ENCODE assay signal across 21 cellular contexts in genomic region chrX:33041141-33041540, GRCh38.
A peak's percentile ranks its signal among the peaks of the same experiment; 100 is the strongest.
DNase-seq lines count a peak whose midpoint lies in the region; ATAC-seq, FAIRE-seq and TF ChIP-seq lines count a peak whose summit lies in the region.
"Had no signal": no experiment of that assay in that cellular context is flagged by ENCODE, and none has a peak within 500 bp of the region (broad histone marks: within the 10 kb centered on the region; RNA-seq: fewer than 3 reads in every experiment).

No MANE protein-coding gene starts in this region.

- TF ChIP-seq CTCF in astrocyte (IDR thresholded peaks at IDR 0.05; ENCODE audit: insufficient read depth, low read depth, low read length) (no peak), endothelial cell of umbilical vein (IDR thresholded peaks at IDR 0.05; ENCODE audit: extremely low read depth in 1 of 2, insufficient read depth in 1 of 2, low read depth in 1 of 2, low read length in 2 of 2) (no peak), testis (IDR thresholded peaks at IDR 0.05) (no peak)

- DNase-seq in Daoy (ENCODE audit: low read depth) = peak; percentile 15
- DNase-seq in astrocyte (ENCODE audit: low read depth) = no peak
- no peak for DNase-seq in endothelial cell of umbilical vein (ENCODE audit: low read depth, low spot score)
- DNase-seq in testis = peak; percentile 24
- no peak for DNase-seq in stimulated activated effector memory CD8-positive, alpha-beta T cell treated with anti-CD3 and anti-CD28 coated beads, Interleukin-12 subunit alpha, Interleukin-12 subunit beta, amount 100 ng/mL, for 72 hours (ENCODE audit: low spot score in 2 of 2)
- DNase-seq in GM19239 (ENCODE audit: insufficient read length, low spot score) = no peak
- DNase-seq: CD4-positive, alpha-beta T cell; CD8-positive, alpha-beta memory T cell; DMS 273 treated with DMSO at 0.1 percent for 48 hours; DMS79; GF-D8; GM23248; H9 had no signal

- no peak overlapping the region for H3K4me3 ChIP-seq in astrocyte (ENCODE audit: insufficient read depth, low read depth, low read length)
- H3K4me3 ChIP-seq in endothelial cell of umbilical vein (replicated peaks in 1 of 3; ENCODE audit: insufficient read depth in 1 of 3, low read depth in 1 of 3, low read length in 3 of 3) = no peak overlapping the region
- H3K4me3 ChIP-seq in testis = no peak overlapping the region
- H3K4me3 ChIP-seq: BLaER1, GM23248 had no signal

- no peaks in the 10 kb centered on the region for H3K4me1 ChIP-seq in astrocyte (ENCODE audit: insufficient read depth, low read length)
- H3K4me1 ChIP-seq in endothelial cell of umbilical vein (ENCODE audit: control insufficient read depth, extremely low read depth, insufficient read depth, low read length) = no peaks in the 10 kb centered on the region
- no peaks in the 10 kb centered on the region for H3K4me1 ChIP-seq in testis
- H3K4me1 ChIP-seq: BLaER1 had no signal

- H3K9ac ChIP-seq in astrocyte (ENCODE audit: low read length) (no peak overlapping the region), endothelial cell of umbilical vein (replicated peaks; ENCODE audit: extremely low read depth, insufficient read depth, low read length) (no peak overlapping the region)
- H3K9ac ChIP-seq: BLaER1, GM23248 had no signal

- H3K27ac ChIP-seq in astrocyte (ENCODE audit: low read depth, low read length) (no peak overlapping the region), endothelial cell of umbilical vein (ENCODE audit: insufficient read depth, low read depth, low read length) (no peak overlapping the region), testis (no peak overlapping the region)
- H3K27ac ChIP-seq: 22Rv1, BLaER1, C4-2B, GM23248 had no signal

- POLR2A ChIA-PET in endothelial cell of umbilical vein (lab: Charles Lee) = no interaction called here

- H3K27me3 ChIP-seq in astrocyte (ENCODE audit: insufficient read depth, low read length) (no peaks in the 10 kb centered on the region), endothelial cell of umbilical vein (ENCODE audit: control insufficient read depth in 2 of 2, insufficient read depth in 2 of 2, low read length in 2 of 2) (no peaks in the 10 kb centered on the region), testis (no peaks in the 10 kb centered on the region)

- H3K36me3 ChIP-seq in astrocyte (ENCODE audit: insufficient read depth, low read length) (no peaks in the 10 kb centered on the region), endothelial cell of umbilical vein (ENCODE audit: control insufficient read depth in 2 of 2, extremely low read depth in 1 of 2, insufficient read depth in 2 of 2, low read length in 2 of 2) (no peaks in the 10 kb centered on the region), testis (ENCODE audit: low read depth, missing control alignments) (no peaks in the 10 kb centered on the region)
- H3K36me3 ChIP-seq: BLaER1 had no signal

- TF ChIP-seq POLR2A in endothelial cell of umbilical vein (IDR thresholded peaks at IDR 0.05; ENCODE audit: low read depth, low read length) (no peak), testis (IDR thresholded peaks at IDR 0.05) (no peak)

- no peak for ATAC-seq in GM21723 (IDR thresholded peaks at IDR 0.05; ENCODE audit: unreplicated experiment)
- ATAC-seq in stimulated activated effector memory CD8-positive, alpha-beta T cell treated with anti-CD3 and anti-CD28 coated beads, Interleukin-12 subunit alpha, Interleukin-12 subunit beta, amount 100 ng/mL, for 72 hours = no peak
- ATAC-seq: HCT116 had no signal

- H3K79me2 ChIP-seq in astrocyte (ENCODE audit: insufficient read depth, low read length) = no peaks in the 10 kb centered on the region
- H3K79me2 ChIP-seq in endothelial cell of umbilical vein (ENCODE audit: control insufficient read depth, insufficient read depth, low read length) = no peaks in the 10 kb centered on the region

- H2AFZ ChIP-seq in astrocyte (ENCODE audit: low read depth, low read length) = no peak overlapping the region
- no peak overlapping the region for H2AFZ ChIP-seq in endothelial cell of umbilical vein (ENCODE audit: low read depth, low read length)
- H2AFZ ChIP-seq: GM23248 had no signal

- intact Hi-C loops in endothelial cell of umbilical vein (cut with micrococcal nuclease) = no loop called here
- intact Hi-C loops in testis (cut with DNase I; ENCODE audit: low total_unique reads) = no loop called here

- H3K4me3 Mint-ChIP-seq in astrocyte (ENCODE audit: unreplicated experiment) = no peak overlapping the region
- H3K4me3 Mint-ChIP-seq in stimulated activated effector memory CD8-positive, alpha-beta T cell treated with anti-CD3 and anti-CD28 coated beads, Interleukin-12 subunit alpha, Interleukin-12 subunit beta, amount 100 ng/mL, for 72 hours = no peak overlapping the region
- H3K4me3 Mint-ChIP-seq: B cell; CD4-positive, alpha-beta T cell; CD8-positive, alpha-beta memory T cell; H9 had no signal

- 49 to 88% methylated on average over 19 to 22 of the region's 22 CpGs for WGBS in testis, 2 donors

- no peaks in the 10 kb centered on the region for H3K9me3 ChIP-seq in astrocyte (ENCODE audit: insufficient read depth, low read depth, low read length)
- H3K9me3 ChIP-seq in endothelial cell of umbilical vein (replicated peaks; ENCODE audit: control insufficient read depth, insufficient read depth, low read length) = no peaks in the 10 kb centered on the region
- H3K9me3 ChIP-seq in testis = no peaks in the 10 kb centered on the region

- no peaks in the 10 kb centered on the region for H3K27me3 Mint-ChIP-seq in astrocyte (ENCODE audit: low read depth, unreplicated experiment)
- H3K27me3 Mint-ChIP-seq: B cell; CD4-positive, alpha-beta T cell; CD8-positive, alpha-beta memory T cell had no signal

- H3K27ac Mint-ChIP-seq in astrocyte (ENCODE audit: unreplicated experiment) = no peak overlapping the region
- no peak overlapping the region for H3K27ac Mint-ChIP-seq in stimulated activated effector memory CD8-positive, alpha-beta T cell treated with anti-CD3 and anti-CD28 coated beads, Interleukin-12 subunit alpha, Interleukin-12 subunit beta, amount 100 ng/mL, for 72 hours
- H3K27ac Mint-ChIP-seq: B cell; CD4-positive, alpha-beta T cell; CD8-positive, alpha-beta memory T cell; H9 had no signal

- H3K4me2 ChIP-seq in astrocyte (ENCODE audit: low read length) = no peak overlapping the region
- no peak overlapping the region for H3K4me2 ChIP-seq in endothelial cell of umbilical vein (ENCODE audit: insufficient read depth, low read length)
- H3K4me2 ChIP-seq: BLaER1 had no signal

- H4K20me1 ChIP-seq in astrocyte (ENCODE audit: insufficient read depth, low read length) (no peaks in the 10 kb centered on the region), endothelial cell of umbilical vein (replicated peaks; ENCODE audit: control insufficient read depth, extremely low read depth, insufficient read depth, low read length) (no peaks in the 10 kb centered on the region)
- H4K20me1 ChIP-seq: BLaER1 had no signal

- no peaks in the 10 kb centered on the region for H3K9me3 Mint-ChIP-seq in astrocyte (ENCODE audit: unreplicated experiment)
- H3K9me3 Mint-ChIP-seq in stimulated activated effector memory CD8-positive, alpha-beta T cell treated with anti-CD3 and anti-CD28 coated beads, Interleukin-12 subunit alpha, Interleukin-12 subunit beta, amount 100 ng/mL, for 72 hours = no peaks in the 10 kb centered on the region
- H3K9me3 Mint-ChIP-seq: CD4-positive, alpha-beta T cell had no signal

- CTCF ChIA-PET in endothelial cell of umbilical vein (lab: Charles Lee) = no interaction called here

- H3K36me3 Mint-ChIP-seq in astrocyte (ENCODE audit: low read depth, unreplicated experiment) = no peaks in the 10 kb centered on the region
- no peaks in the 10 kb centered on the region for H3K36me3 Mint-ChIP-seq in stimulated activated effector memory CD8-positive, alpha-beta T cell treated with anti-CD3 and anti-CD28 coated beads, Interleukin-12 subunit alpha, Interleukin-12 subunit beta, amount 100 ng/mL, for 72 hours
- H3K36me3 Mint-ChIP-seq: CD8-positive, alpha-beta memory T cell had no signal

- H3K9me1 ChIP-seq in endothelial cell of umbilical vein (replicated peaks; ENCODE audit: control insufficient read depth, extremely low read depth, insufficient read depth, low read length) = no peaks in the 10 kb centered on the region

- FAIRE-seq in astrocyte (lab: Jason Lieb, UNC) (peak; percentile 32), endothelial cell of umbilical vein (lab: Jason Lieb, UNC) (peak; percentile 94), GM19239 (lab: Jason Lieb, UNC) (no peak)
- FAIRE-seq: A204.1, GM12892 had no signal

- no TSS peak for BruUV-seq in endothelial cell of umbilical vein (replicated peaks; lab: Mats Ljungman, UMichigan)

- no peaks in the 10 kb centered on the region for H3K4me1 Mint-ChIP-seq in astrocyte (ENCODE audit: low read depth, unreplicated experiment)
- H3K4me1 Mint-ChIP-seq in stimulated activated effector memory CD8-positive, alpha-beta T cell treated with anti-CD3 and anti-CD28 coated beads, Interleukin-12 subunit alpha, Interleukin-12 subunit beta, amount 100 ng/mL, for 72 hours = no peaks in the 10 kb centered on the region
- H3K4me1 Mint-ChIP-seq: B cell; CD8-positive, alpha-beta memory T cell had no signal

- dilution Hi-C loops in endothelial cell of umbilical vein (cut with MboI; ENCODE audit: extremely low pct_ligation_motif_present, low sequenced_read_pairs) = no loop called here

TF ChIP-seq in endothelial cell of umbilical vein, 7 proteins besides CTCF, POLR2A, EP300 and RAD21:
- TF ChIP-seq MAX (IDR thresholded peaks at IDR 0.05; ENCODE audit: insufficient read depth, insufficient read length) (no peak), FOS (IDR thresholded peaks at IDR 0.05; ENCODE audit: borderline replicate concordance, insufficient read depth, low read length) (no peak), POLR2AphosphoS5 (IDR thresholded peaks at IDR 0.05; ENCODE audit: insufficient read depth, low read depth, low read length) (no peak), GATA2 (IDR thresholded peaks at IDR 0.05; ENCODE audit: insufficient read depth, insufficient read length, low read depth, low read length) (no peak), JUN (IDR thresholded peaks at IDR 0.05; ENCODE audit: borderline replicate concordance, insufficient read depth, insufficient read length, low read depth) (no peak), MYC (IDR thresholded peaks at IDR 0.05; ENCODE audit: low read depth, low read length) (no peak), EZH2 (IDR thresholded peaks at IDR 0.05; ENCODE audit: borderline replicate concordance, low read depth, low read length, severe bottlenecking) (no peak)

Comparison
In these comparisons a context has a peak if more than half of its experiments do, and no peak if none do; other contexts are left out.
1. DNase-seq: peak in Daoy (single experiment) and testis (single experiment); none in astrocyte (single experiment), endothelial cell of umbilical vein (single experiment), stimulated activated effector memory CD8-positive, alpha-beta T cell treated with anti-CD3 and anti-CD28 coated beads, Interleukin-12 subunit alpha, Interleukin-12 subunit beta, amount 100 ng/mL, for 72 hours (0 of 2) and GM19239 (single experiment).